Comparison of ENCODE assay signal across 32 cellular contexts in genomic region chr12:111417290-111417689, GRCh38.
"Had no signal": no experiment of that assay in that cellular context is flagged by ENCODE, and none has a peak within 500 bp of the region (broad histone marks: within the 10 kb centered on the region; RNA-seq: fewer than 3 reads in every experiment).

No MANE protein-coding gene starts in this region.

- DNase-seq: activated CD4-positive, alpha-beta memory T cell treated with anti-CD3 and anti-CD28 coated beads for 36 hours; activated CD4-positive, alpha-beta T cell treated with anti-CD3 and anti-CD28 coated beads, Interleukin-2, amount 10 ng/mL, durations not matched to agents 7 days and 5 days; activated CD4-positive, CD25-positive, alpha-beta regulatory T cell; activated CD8-positive, alpha-beta memory T cell treated with anti-CD3 and anti-CD28 coated beads for 24 hours; activated gamma-delta T cell treated with Interleukin-2 at 50 U/mL for 16 hours; activated naive CD4-positive, alpha-beta T cell treated with anti-CD3 and anti-CD28 coated beads, Interleukin-2, amount 10 ng/mL, durations not matched to agents 7 days and 5 days; activated naive CD8-positive, alpha-beta T cell treated with anti-CD3 and anti-CD28 coated beads, Interleukin-2, amount 10 ng/mL, durations not matched to agents 7 days and 5 days; activated T-cell treated with anti-CD3 and anti-CD28 coated beads, Interleukin-2, amount 50 U/mL, for 48 hours; aorta; caudate nucleus; colonic mucosa; MG63; MV-4-11; NCI-H1092 treated with DMSO at 0.1 percent for 48 hours; NCI-H1436; NCI-H1694 treated with DMSO at 0.1 percent for 48 hours; NCI-H2029 treated with DMSO at 0.1 percent for 48 hours; NCI-H345; NCI-H510A; NCI-H526 treated with DMSO at 0.1 percent for 48 hours; NCI-H82; Right ventricle myocardium superior; RPMI8226; SW 1271; T1000 had no signal

- H3K27me3 Mint-ChIP-seq: activated CD4-positive, alpha-beta memory T cell treated with anti-CD3 and anti-CD28 coated beads for 36 hours; activated CD4-positive, alpha-beta T cell treated with anti-CD3 and anti-CD28 coated beads, Interleukin-2, amount 10 ng/mL, durations not matched to agents 7 days and 5 days; activated naive CD4-positive, alpha-beta T cell treated with anti-CD3 and anti-CD28 coated beads, Interleukin-2, amount 10 ng/mL, durations not matched to agents 7 days and 5 days; activated naive CD8-positive, alpha-beta T cell treated with anti-CD3 and anti-CD28 coated beads, Interleukin-2, amount 10 ng/mL, durations not matched to agents 7 days and 5 days had no signal

- ATAC-seq: Panc1, SK-N-SH treated with all-trans-retinoic acid at 6 μM for 48 hours had no signal

- H3K4me3 ChIP-seq: breast epithelium, colonic mucosa, MG63, SJSA1 had no signal

- H3K27ac ChIP-seq: breast epithelium, colonic mucosa, SJSA1, VCaP had no signal

- H3K27ac Mint-ChIP-seq: activated CD4-positive, alpha-beta memory T cell treated with anti-CD3 and anti-CD28 coated beads for 36 hours; activated CD4-positive, alpha-beta T cell treated with anti-CD3 and anti-CD28 coated beads, Interleukin-2, amount 10 ng/mL, durations not matched to agents 7 days and 5 days; activated naive CD4-positive, alpha-beta T cell treated with anti-CD3 and anti-CD28 coated beads, Interleukin-2, amount 10 ng/mL, durations not matched to agents 7 days and 5 days; activated naive CD8-positive, alpha-beta T cell treated with anti-CD3 and anti-CD28 coated beads, Interleukin-2, amount 10 ng/mL, durations not matched to agents 7 days and 5 days; activated T-helper 2 cell treated with anti-CD3 and anti-CD28 coated beads, Interferon-gamma antibody, Interleukin-2, Interleukin-4, amounts not matched to agents 10 μg/mL and 5 μg/mL and 100 μg/mL, durations not matched to agents 14 hours and 24 hours and 36 hours; T-helper 1 cell treated with Interleukin-12 subunit alpha and Interleukin-12 subunit beta and Interleukin-4 antibody, amounts not matched to agents 30 μg/mL and 1 μg/mL, for 36 hours had no signal

- H3K9me3 Mint-ChIP-seq: activated CD4-positive, alpha-beta memory T cell treated with anti-CD3 and anti-CD28 coated beads for 36 hours; activated CD4-positive, alpha-beta T cell treated with anti-CD3 and anti-CD28 coated beads, Interleukin-2, amount 10 ng/mL, durations not matched to agents 7 days and 5 days; activated naive CD4-positive, alpha-beta T cell treated with anti-CD3 and anti-CD28 coated beads, Interleukin-2, amount 10 ng/mL, durations not matched to agents 7 days and 5 days; activated naive CD8-positive, alpha-beta T cell treated with anti-CD3 and anti-CD28 coated beads, Interleukin-2, amount 10 ng/mL, durations not matched to agents 7 days and 5 days; activated T-helper 2 cell treated with anti-CD3 and anti-CD28 coated beads, Interferon-gamma antibody, Interleukin-2, Interleukin-4, amounts not matched to agents 10 μg/mL and 5 μg/mL and 100 μg/mL, durations not matched to agents 14 hours and 24 hours and 36 hours; T-helper 1 cell treated with Interleukin-12 subunit alpha and Interleukin-12 subunit beta and Interleukin-4 antibody, amounts not matched to agents 30 μg/mL and 1 μg/mL, for 36 hours had no signal

- H3K27me3 ChIP-seq: breast epithelium, colonic mucosa, MG63, SJSA1 had no signal

- H3K9me3 ChIP-seq: breast epithelium, colonic mucosa, MG63, SJSA1 had no signal

- H3K4me3 Mint-ChIP-seq: activated CD4-positive, alpha-beta memory T cell treated with anti-CD3 and anti-CD28 coated beads for 36 hours; activated CD4-positive, alpha-beta T cell treated with anti-CD3 and anti-CD28 coated beads, Interleukin-2, amount 10 ng/mL, durations not matched to agents 7 days and 5 days; activated naive CD4-positive, alpha-beta T cell treated with anti-CD3 and anti-CD28 coated beads, Interleukin-2, amount 10 ng/mL, durations not matched to agents 7 days and 5 days; activated naive CD8-positive, alpha-beta T cell treated with anti-CD3 and anti-CD28 coated beads, Interleukin-2, amount 10 ng/mL, durations not matched to agents 7 days and 5 days; T-helper 1 cell treated with Interleukin-12 subunit alpha and Interleukin-12 subunit beta and Interleukin-4 antibody, amounts not matched to agents 30 μg/mL and 1 μg/mL, for 36 hours had no signal

- H3K36me3 ChIP-seq: breast epithelium, colonic mucosa had no signal
